ENCODE assay signal across 1 cellular context in the genomic region with DNA sequence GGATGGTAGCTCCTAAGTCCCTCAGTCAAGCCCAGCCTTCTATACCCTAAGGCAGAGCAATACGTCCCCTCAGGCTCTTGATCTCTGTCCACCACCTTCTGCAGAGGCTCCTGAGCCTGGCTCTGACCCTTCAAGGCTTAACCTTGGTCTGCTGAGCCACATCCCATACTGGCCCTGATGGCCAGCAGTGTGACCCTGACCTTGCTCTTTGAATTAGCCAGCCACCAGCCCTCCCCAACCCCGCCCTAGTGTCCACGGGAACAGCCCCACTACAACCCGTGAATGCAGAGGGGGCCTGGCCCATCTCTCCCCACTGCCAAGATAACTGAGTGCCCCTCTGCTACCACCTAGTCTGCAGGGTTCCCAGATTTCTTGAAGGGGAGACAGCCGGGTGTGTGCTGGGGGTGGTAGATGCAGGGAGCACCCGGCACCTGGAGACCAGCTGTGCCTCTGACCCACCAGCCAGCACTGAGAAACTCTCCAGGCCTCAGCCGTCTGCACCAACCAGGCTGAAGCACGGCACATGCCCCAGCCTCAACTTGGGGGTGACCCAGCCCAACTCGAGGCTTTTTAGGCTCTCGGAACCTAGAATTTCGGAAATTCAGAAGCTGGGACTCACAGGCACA.
TF ChIP-seq lines count a peak whose summit lies in the region.

No MANE protein-coding gene starts in this region.

TF ChIP-seq in GM12878, 131 proteins besides CTCF, POLR2A, EP300 and RAD21:
- no peak for TF ChIP-seq NRF1 (conservative IDR thresholded peaks at IDR 0.05; ENCODE audit: low read depth, low read length)
- no peak for TF ChIP-seq RUNX3 (IDR thresholded peaks at IDR 0.05; ENCODE audit: low read length)
- TF ChIP-seq ZNF622 (IDR thresholded peaks at IDR 0.05): no peak
- TF ChIP-seq ZNF384 (IDR thresholded peaks at IDR 0.05; ENCODE audit: borderline replicate concordance, low read depth, low read length): no peak
- no peak for TF ChIP-seq BRCA1 (IDR thresholded peaks at IDR 0.05; ENCODE audit: low read depth, low read length)
- TF ChIP-seq TCF3 (IDR thresholded peaks at IDR 0.05; ENCODE audit: borderline replicate concordance, insufficient read depth, low read depth, low read length): no peak
- TF ChIP-seq, protein P1, sequence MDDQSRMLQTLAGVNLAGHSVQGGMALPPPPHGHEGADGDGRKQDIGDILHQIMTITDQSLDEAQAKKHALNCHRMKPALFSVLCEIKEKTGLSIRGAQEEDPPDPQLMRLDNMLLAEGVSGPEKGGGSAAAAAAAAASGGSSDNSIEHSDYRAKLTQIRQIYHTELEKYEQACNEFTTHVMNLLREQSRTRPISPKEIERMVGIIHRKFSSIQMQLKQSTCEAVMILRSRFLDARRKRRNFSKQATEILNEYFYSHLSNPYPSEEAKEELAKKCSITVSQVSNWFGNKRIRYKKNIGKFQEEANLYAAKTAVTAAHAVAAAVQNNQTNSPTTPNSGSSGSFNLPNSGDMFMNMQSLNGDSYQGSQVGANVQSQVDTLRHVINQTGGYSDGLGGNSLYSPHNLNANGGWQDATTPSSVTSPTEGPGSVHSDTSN (IDR thresholded peaks at IDR 0.05; ENCODE audit: insufficient replicate concordance, low read depth, low read length): no peak
- no peak for TF ChIP-seq CBX3 (IDR thresholded peaks at IDR 0.05; ENCODE audit: borderline replicate concordance, low read depth)
- no peak for TF ChIP-seq ZNF207 (IDR thresholded peaks at IDR 0.05; ENCODE audit: borderline replicate concordance)
- no peak for TF ChIP-seq YY1 (IDR thresholded peaks at IDR 0.05; ENCODE audit: low read depth, low read length)
- TF ChIP-seq, protein P2, sequence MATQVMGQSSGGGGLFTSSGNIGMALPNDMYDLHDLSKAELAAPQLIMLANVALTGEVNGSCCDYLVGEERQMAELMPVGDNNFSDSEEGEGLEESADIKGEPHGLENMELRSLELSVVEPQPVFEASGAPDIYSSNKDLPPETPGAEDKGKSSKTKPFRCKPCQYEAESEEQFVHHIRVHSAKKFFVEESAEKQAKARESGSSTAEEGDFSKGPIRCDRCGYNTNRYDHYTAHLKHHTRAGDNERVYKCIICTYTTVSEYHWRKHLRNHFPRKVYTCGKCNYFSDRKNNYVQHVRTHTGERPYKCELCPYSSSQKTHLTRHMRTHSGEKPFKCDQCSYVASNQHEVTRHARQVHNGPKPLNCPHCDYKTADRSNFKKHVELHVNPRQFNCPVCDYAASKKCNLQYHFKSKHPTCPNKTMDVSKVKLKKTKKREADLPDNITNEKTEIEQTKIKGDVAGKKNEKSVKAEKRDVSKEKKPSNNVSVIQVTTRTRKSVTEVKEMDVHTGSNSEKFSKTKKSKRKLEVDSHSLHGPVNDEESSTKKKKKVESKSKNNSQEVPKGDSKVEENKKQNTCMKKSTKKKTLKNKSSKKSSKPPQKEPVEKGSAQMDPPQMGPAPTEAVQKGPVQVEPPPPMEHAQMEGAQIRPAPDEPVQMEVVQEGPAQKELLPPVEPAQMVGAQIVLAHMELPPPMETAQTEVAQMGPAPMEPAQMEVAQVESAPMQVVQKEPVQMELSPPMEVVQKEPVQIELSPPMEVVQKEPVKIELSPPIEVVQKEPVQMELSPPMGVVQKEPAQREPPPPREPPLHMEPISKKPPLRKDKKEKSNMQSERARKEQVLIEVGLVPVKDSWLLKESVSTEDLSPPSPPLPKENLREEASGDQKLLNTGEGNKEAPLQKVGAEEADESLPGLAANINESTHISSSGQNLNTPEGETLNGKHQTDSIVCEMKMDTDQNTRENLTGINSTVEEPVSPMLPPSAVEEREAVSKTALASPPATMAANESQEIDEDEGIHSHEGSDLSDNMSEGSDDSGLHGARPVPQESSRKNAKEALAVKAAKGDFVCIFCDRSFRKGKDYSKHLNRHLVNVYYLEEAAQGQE (IDR thresholded peaks at IDR 0.05; ENCODE audit: low read depth, low read length): no peak
- TF ChIP-seq GATAD2B (conservative IDR thresholded peaks at IDR 0.05; ENCODE audit: low read depth): no peak
- TF ChIP-seq YBX1 (IDR thresholded peaks at IDR 0.05): no peak
- TF ChIP-seq SIX5 (IDR thresholded peaks at IDR 0.05; ENCODE audit: low read depth, low read length, severe bottlenecking): no peak
- TF ChIP-seq CREM (IDR thresholded peaks at IDR 0.05; ENCODE audit: low read depth): no peak
- TF ChIP-seq HDGF (IDR thresholded peaks at IDR 0.05): no peak
- TF ChIP-seq JUND (IDR thresholded peaks at IDR 0.05; ENCODE audit: low read depth, low read length): no peak
- TF ChIP-seq ZBED1 (IDR thresholded peaks at IDR 0.05; ENCODE audit: borderline replicate concordance): no peak
- TF ChIP-seq JUNB (IDR thresholded peaks at IDR 0.05): no peak
